Comparison of ENCODE assay signal across 20 cellular contexts in the genomic region with DNA sequence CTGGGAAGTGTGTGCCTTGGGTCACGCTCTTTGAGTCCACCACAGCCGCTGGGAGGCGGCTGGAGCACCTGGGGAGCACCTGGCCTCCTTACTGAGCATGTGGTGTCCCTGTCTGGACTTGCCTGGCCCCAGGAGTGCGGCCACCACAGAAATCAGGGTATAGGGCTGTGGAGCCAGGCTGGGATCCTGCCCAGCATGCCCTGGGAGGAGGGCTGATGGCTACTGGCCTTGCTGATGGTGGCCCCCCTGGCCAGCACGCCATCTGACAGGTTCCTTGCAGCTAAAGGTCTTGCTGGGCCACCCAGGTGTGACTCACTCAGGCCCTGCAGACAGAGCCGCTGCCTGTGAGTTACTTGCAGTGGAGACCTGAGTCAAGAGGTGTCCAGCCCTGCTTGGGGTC. TPM values are rescaled to one million over a fixed set of nuclear protein-coding genes. Genes with fewer than 3 reads are reported as not detected.
DNase-seq lines count a peak whose midpoint lies in the region; TF ChIP-seq lines count a peak whose summit lies in the region.
"Had no signal": no experiment of that assay in that cellular context is flagged by ENCODE, and none has a peak within 500 bp of the region (broad histone marks: within the 10 kb centered on the region; RNA-seq: fewer than 3 reads in every experiment).

No MANE protein-coding gene starts in this region.

- peaks cover 4% of the 10 kb centered on the region; the same call in 1 of the 2 replicates for H3K36me3 ChIP-seq in PC-9 (ENCODE audit: low read depth)

- no peak overlapping the region for H3K4me3 ChIP-seq in PC-9
- H3K4me3 ChIP-seq: body of pancreas, upper lobe of left lung had no signal

- peaks cover 11% of the 10 kb centered on the region; the same call in 1 of the 2 replicates for H3F3A ChIP-seq in PC-9 (ENCODE audit: insufficient read depth, low read depth)

- no TSS peak for BruUV-seq in PC-9 (replicated peaks; lab: Mats Ljungman, UMichigan)

- CTCF ChIA-PET in PC-9 (lab: Charles Lee) = interaction anchor here (0.5 kb wide), 1 partner anchor 66 kb away, joined by 3 read pairs; no protein-coding TSS in a partner anchor

- TF ChIP-seq CTCF in 22Rv1 (IDR thresholded peaks at IDR 0.05) (no peak), PC-9 (conservative IDR thresholded peaks at IDR 0.05) (no peak)

- peak overlapping the region; percentile 8; the same call in 1 of the 2 replicates for H3K27ac ChIP-seq in 22Rv1
- no peak overlapping the region for H3K27ac ChIP-seq in PC-9
- H3K27ac ChIP-seq: body of pancreas had no signal

- POLR2A ChIA-PET in PC-9 (lab: Charles Lee; ENCODE audit: unreplicated experiment) = no interaction called here

- no peaks in the 10 kb centered on the region for H3K27me3 ChIP-seq in PC-9 (ENCODE audit: insufficient read depth, low read depth)
- H3K27me3 ChIP-seq: body of pancreas, upper lobe of left lung had no signal

- H2AFZ ChIP-seq in PC-9 = no peak overlapping the region

- H3K4me1 ChIP-seq in PC-9 (replicated peaks; ENCODE audit: insufficient read depth) = peaks cover 15% of the 10 kb centered on the region

- intact Hi-C loops in PC-9 (cut with micrococcal nuclease; ENCODE audit: unreplicated experiment) = loop anchor here (1.0 kb wide), 1 partner anchor 40 kb away; no protein-coding TSS in a partner anchor

- peaks cover 39% of the 10 kb centered on the region for H4K20me1 ChIP-seq in PC-9 (ENCODE audit: insufficient read depth)

- H3K9me2 ChIP-seq in PC-9 (ENCODE audit: insufficient read depth) = no peaks in the 10 kb centered on the region

- peaks cover 30% of the 10 kb centered on the region for H3K79me2 ChIP-seq in PC-9 (ENCODE audit: low read depth)

- no peaks in the 10 kb centered on the region for H3K9me3 ChIP-seq in PC-9 (ENCODE audit: insufficient read depth, low read depth)
- H3K9me3 ChIP-seq: body of pancreas, upper lobe of left lung had no signal

- DNase-seq in COLO668 (lab: John Stamatoyannopoulos, UW; ENCODE audit: unreplicated experiment) = peak; percentile 32
- DNase-seq in PC-9 = peak; percentile 53 to 81
- peak; percentile 8 for DNase-seq in epidermal melanocyte (ENCODE audit: insufficient read length, low spot score)
- no peak for DNase-seq in GM03348 (ENCODE audit: low spot score)
- no peak for DNase-seq in MV-4-11 (lab: John Stamatoyannopoulos, UW)
- DNase-seq in DMS 273 (lab: John Stamatoyannopoulos, UW; ENCODE audit: unreplicated experiment) = no peak
- no peak for DNase-seq in activated T-cell treated with anti-CD3 and anti-CD28 coated beads, Interleukin-2, amount 50 U/mL, for 48 hours
- DNase-seq: activated CD4-positive, CD25-positive, alpha-beta regulatory T cell treated with anti-CD3 and anti-CD28 coated beads, Interleukin-2, amount 50 U/mL, for 72 hours; activated naive CD8-positive, alpha-beta T cell treated with anti-CD3 and anti-CD28 coated beads, Interleukin-2, amount 10 ng/mL, durations not matched to agents 7 days and 5 days; activated T-cell treated with anti-CD3 and anti-CD28 coated beads, Interleukin-2, amount 50 U/mL, for 72 hours; cortex of kidney; kidney glomerular epithelial cell; NCI-H2107; NCI-H82; small intestine; stimulated activated CD4-positive, alpha-beta T cell treated with anti-CD3 and anti-CD28 coated beads, Interleukin-4, amount 100 ng/mL, for 1 hour; stimulated activated naive CD8-positive, alpha-beta T cell treated with anti-CD3 and anti-CD28 coated beads, Interleukin-15, amount 100 ng/mL, for 72 hours; upper lobe of left lung had no signal

- peak overlapping the region; percentile 5 for H3K4me2 ChIP-seq in PC-9

RNA-seq across cellular contexts. Expression of gene ULK1, which starts 6.0 kb away (rescaled TPM):
- total RNA-seq in PC-9 (2021) = 50.8 and 70.5 TPM in 2 replicates

RNA-seq across cellular contexts. Expression of gene PUS1, which starts 28.7 kb away (rescaled TPM):
- 36.4 and 37.0 TPM in 2 replicates for total RNA-seq in PC-9 (2021)

RNA-seq across cellular contexts. Expression of gene EP400, which starts 49.3 kb away (rescaled TPM):
- 45.0 and 50.3 TPM in 2 replicates for total RNA-seq in PC-9 (2021)

Comparison
In these comparisons a context has a peak if more than half of its experiments do, and no peak if none do; other contexts are left out.
1. DNase-seq: peak in COLO668 (single experiment), PC-9 (2 of 2) and epidermal melanocyte (single experiment); none in GM03348 (single experiment), MV-4-11 (single experiment), DMS 273 (single experiment) and activated T-cell treated with anti-CD3 and anti-CD28 coated beads, Interleukin-2, amount 50 U/mL, for 48 hours (0 of 2).